21 cellular contexts compared by ENCODE assay signal in genomic region chr2:8329660-8330622, GRCh38.
DNase-seq lines count a peak whose midpoint lies in the region; ATAC-seq and TF ChIP-seq lines count a peak whose summit lies in the region.
"Had no signal": no experiment of that assay in that cellular context is flagged by ENCODE, and none has a peak within 500 bp of the region (broad histone marks: within the 10 kb centered on the region; RNA-seq: fewer than 3 reads in every experiment).

No MANE protein-coding gene starts in this region.

- no peaks in the 10 kb centered on the region for H3K79me2 ChIP-seq in GM23338 (replicated peaks; ENCODE audit: insufficient read depth)

- no peaks in the 10 kb centered on the region for H3K27me3 ChIP-seq in BLaER1
- no peaks in the 10 kb centered on the region for H3K27me3 ChIP-seq in GM23338 (ENCODE audit: insufficient read depth)
- no peaks in the 10 kb centered on the region for H3K27me3 ChIP-seq in right lobe of liver
- no peaks in the 10 kb centered on the region for H3K27me3 ChIP-seq in suprapubic skin
- H3K27me3 ChIP-seq: spleen, upper lobe of right lung had no signal

- no peaks in the 10 kb centered on the region for H4K20me1 ChIP-seq in BLaER1
- no peaks in the 10 kb centered on the region for H4K20me1 ChIP-seq in GM23338 (replicated peaks; ENCODE audit: insufficient read depth)

- no peaks in the 10 kb centered on the region for H3K36me3 Mint-ChIP-seq in GM23338 (ENCODE audit: low read depth)
- no peaks in the 10 kb centered on the region for H3K36me3 Mint-ChIP-seq in activated T-helper 17 cell treated with anti-CD3 and anti-CD28 coated beads, Interleukin-2, amount 50 U/mL, for 72 hours (ENCODE audit: low read depth)
- H3K36me3 Mint-ChIP-seq: IgD-negative memory B cell; stimulated activated naive B cell treated with anti-CD40 and anti-IgM and Interleukin-4, amounts not matched to agents 10 μg/mL and 1 μg/mL and 100 μg/mL, for 72 hours had no signal

- no peaks in the 10 kb centered on the region for H3F3A ChIP-seq in GM23338 (replicated peaks; ENCODE audit: low read depth)

- H3K36me3 ChIP-seq in BLaER1 (no peaks in the 10 kb centered on the region), GM23338 (ENCODE audit: insufficient read depth) (no peaks in the 10 kb centered on the region), right lobe of liver (no peaks in the 10 kb centered on the region), suprapubic skin (no peaks in the 10 kb centered on the region)
- H3K36me3 ChIP-seq: spleen, upper lobe of right lung had no signal

- peak overlapping the region; percentile 59; the same call in 1 of the 2 replicates for H2AFZ ChIP-seq in GM23338

- no peaks in the 10 kb centered on the region for H3K9me3 ChIP-seq in BLaER1
- H3K9me3 ChIP-seq in right lobe of liver, result no peaks in the 10 kb centered on the region
- H3K9me3 ChIP-seq in suprapubic skin, result no peaks in the 10 kb centered on the region
- H3K9me3 ChIP-seq: upper lobe of right lung had no signal

- 0 out of 2 replicates have a peak, but pooled peaks cover 8% of the 10 kb centered on the region for H3K9me2 ChIP-seq in GM23338 (ENCODE audit: insufficient read depth)

- H3K9ac ChIP-seq in BLaER1, result no peak overlapping the region

- no peaks in the 10 kb centered on the region for H3K27me3 Mint-ChIP-seq in GM23338 (ENCODE audit: insufficient read depth, low read depth, poor library complexity)
- no peaks in the 10 kb centered on the region for H3K27me3 Mint-ChIP-seq in activated T-helper 17 cell treated with anti-CD3 and anti-CD28 coated beads, Interleukin-2, amount 50 U/mL, for 72 hours
- H3K27me3 Mint-ChIP-seq: activated naive CD8-positive, alpha-beta T cell treated with anti-CD3 and anti-CD28 coated beads, Interleukin-2, amount 10 ng/mL, durations not matched to agents 7 days and 5 days; activated T-cell treated with anti-CD3 and anti-CD28 coated beads, Interleukin-2, amount 50 U/mL, for 24 hours had no signal

- TF ChIP-seq POLR2A in right lobe of liver (IDR thresholded peaks at IDR 0.05) (no peak), suprapubic skin (IDR thresholded peaks at IDR 0.05) (no peak)

- WGBS in right lobe of liver (ENCODE audit: insufficient coverage, low coverage, low lambda C conversion rate, missing lambda C conversion rate), result 29% methylated on average over 8 of the region's 17 CpGs
- WGBS in suprapubic skin, result 84% methylated on average over 17 of the region's 17 CpGs

- TF ChIP-seq CTCF in GM23338 (conservative IDR thresholded peaks at IDR 0.05; ENCODE audit: low read depth in 2 of 2), result peak in 1 of 2 experiments; percentile 27; a peak in 2 of 4 replicates
- TF ChIP-seq CTCF in right lobe of liver (IDR thresholded peaks at IDR 0.05), result peak in 1 of 4 donors; percentile 6
- no peak for TF ChIP-seq CTCF in suprapubic skin (IDR thresholded peaks at IDR 0.05)
- TF ChIP-seq CTCF in foreskin fibroblast (IDR thresholded peaks at IDR 0.05; ENCODE audit: low read depth, low read length), result no peak

- TF ChIP-seq EP300 in suprapubic skin (IDR thresholded peaks at IDR 0.05), result no peak

- no peak overlapping the region for H3K27ac Mint-ChIP-seq in GM23338
- peak overlapping the region; percentile 36 for H3K27ac Mint-ChIP-seq in activated T-helper 17 cell treated with anti-CD3 and anti-CD28 coated beads, Interleukin-2, amount 50 U/mL, for 72 hours
- H3K27ac Mint-ChIP-seq: activated naive CD8-positive, alpha-beta T cell treated with anti-CD3 and anti-CD28 coated beads, Interleukin-2, amount 10 ng/mL, durations not matched to agents 7 days and 5 days; activated T-cell treated with anti-CD3 and anti-CD28 coated beads, Interleukin-2, amount 50 U/mL, for 24 hours; stimulated activated naive B cell treated with anti-CD40 and anti-IgM and Interleukin-4, amounts not matched to agents 10 μg/mL and 1 μg/mL and 100 μg/mL, for 72 hours had no signal

- H3K4me1 Mint-ChIP-seq in GM23338, result peaks cover 12% of the 10 kb centered on the region; the same call in 2 of the 3 replicates
- peaks cover 24% of the 10 kb centered on the region for H3K4me1 Mint-ChIP-seq in activated T-helper 17 cell treated with anti-CD3 and anti-CD28 coated beads, Interleukin-2, amount 50 U/mL, for 72 hours

- no peak for DNase-seq in GM23338 (ENCODE audit: low spot score)
- DNase-seq in right lobe of liver, result peak in 2 of 3 donors; percentile 54 to 62
- DNase-seq in suprapubic skin (ENCODE audit: low spot score in 2 of 2), result no peak
- DNase-seq in foreskin fibroblast, result no peak
- DNase-seq in stimulated activated CD4-positive, alpha-beta T cell treated with anti-CD3 and anti-CD28 coated beads, Interleukin-12 subunit alpha, Interleukin-12 subunit beta, amount 100 ng/mL, for 4 hours, result no peak
- DNase-seq: activated naive CD8-positive, alpha-beta T cell treated with anti-CD3 and anti-CD28 coated beads, Interleukin-2, amount 10 ng/mL, durations not matched to agents 7 days and 5 days; activated T-cell treated with anti-CD3 and anti-CD28 coated beads, Interleukin-2, amount 50 U/mL, for 24 hours; DND-41; effector CD4-positive, alpha-beta T cell; left ventricle myocardium superior; MV-4-11; spleen; stimulated activated naive B cell treated with anti-CD40 and anti-IgM and Interleukin-4, amounts not matched to agents 10 μg/mL and 1 μg/mL and 100 μg/mL, for 72 hours; T-helper 9 cell; upper lobe of right lung had no signal

- no peak overlapping the region for H3K27ac ChIP-seq in BLaER1
- H3K27ac ChIP-seq in GM23338 (ENCODE audit: low read depth), result no peak overlapping the region
- peak overlapping the region in 1 of 3 donors; percentile 37 for H3K27ac ChIP-seq in right lobe of liver
- no peak overlapping the region for H3K27ac ChIP-seq in suprapubic skin
- H3K27ac ChIP-seq: C4-2B, upper lobe of right lung had no signal

- H3K4me3 Mint-ChIP-seq in GM23338, result no peak overlapping the region
- peak overlapping the region; percentile 12 for H3K4me3 Mint-ChIP-seq in activated T-helper 17 cell treated with anti-CD3 and anti-CD28 coated beads, Interleukin-2, amount 50 U/mL, for 72 hours
- H3K4me3 Mint-ChIP-seq: activated naive CD8-positive, alpha-beta T cell treated with anti-CD3 and anti-CD28 coated beads, Interleukin-2, amount 10 ng/mL, durations not matched to agents 7 days and 5 days; activated T-cell treated with anti-CD3 and anti-CD28 coated beads, Interleukin-2, amount 50 U/mL, for 24 hours; IgD-negative memory B cell; stimulated activated naive B cell treated with anti-CD40 and anti-IgM and Interleukin-4, amounts not matched to agents 10 μg/mL and 1 μg/mL and 100 μg/mL, for 72 hours had no signal

- intact Hi-C loops in right lobe of liver (cut with DNase I), result no loop called here

- H3K4me2 ChIP-seq in BLaER1 (peak overlapping the region; percentile 38), GM23338 (no peak overlapping the region)

- ATAC-seq in GM23338, result peak; percentile 43
- ATAC-seq in activated T-helper 17 cell treated with anti-CD3 and anti-CD28 coated beads, Interleukin-2, amount 50 U/mL, for 72 hours (replicated peaks), result no peak
- peak in 2 of 4 donors; percentile 5 to 55 for ATAC-seq in right lobe of liver
- no peak for ATAC-seq in HG02973 (IDR thresholded peaks at IDR 0.05; ENCODE audit: unreplicated experiment)
- ATAC-seq: left ventricle myocardium superior; Right ventricle myocardium inferior; stimulated activated naive B cell treated with anti-CD40 and anti-IgM and Interleukin-4, amounts not matched to agents 10 μg/mL and 1 μg/mL and 100 μg/mL, for 72 hours; upper lobe of right lung had no signal

- H3K9me3 Mint-ChIP-seq in GM23338, result peaks cover 4% of the 10 kb centered on the region; the same call in 2 of the 3 replicates
- H3K9me3 Mint-ChIP-seq in activated T-helper 17 cell treated with anti-CD3 and anti-CD28 coated beads, Interleukin-2, amount 50 U/mL, for 72 hours, result no peaks in the 10 kb centered on the region
- H3K9me3 Mint-ChIP-seq: activated T-cell treated with anti-CD3 and anti-CD28 coated beads, Interleukin-2, amount 50 U/mL, for 24 hours had no signal

- H3K4me3 ChIP-seq in BLaER1, result no peak overlapping the region
- no peak overlapping the region for H3K4me3 ChIP-seq in GM23338
- no peak overlapping the region for H3K4me3 ChIP-seq in right lobe of liver
- H3K4me3 ChIP-seq in suprapubic skin, result no peak overlapping the region
- H3K4me3 ChIP-seq in foreskin fibroblast (ENCODE audit: low read depth in 1 of 2, low read length in 2 of 2), result no peak overlapping the region
- H3K4me3 ChIP-seq: spleen, upper lobe of right lung had no signal

- H3K4me1 ChIP-seq in BLaER1 (peaks cover 43% of the 10 kb centered on the region), GM23338 (ENCODE audit: insufficient read depth) (no peaks in the 10 kb centered on the region), right lobe of liver (peaks cover 0 to 24% (median 7%) of the 10 kb centered on the region in 4 donors), suprapubic skin (peaks cover 2% of the 10 kb centered on the region)
- H3K4me1 ChIP-seq: upper lobe of right lung had no signal

TF ChIP-seq in GM23338, 12 proteins besides CTCF, POLR2A, EP300 and RAD21 (continues in another document):
- TF ChIP-seq POLR2AphosphoS5 (IDR thresholded peaks at IDR 0.05; ENCODE audit: low read depth), result no peak
- TF ChIP-seq CREB1 (CRISPR knock-in tag; IDR thresholded peaks at IDR 0.05; ENCODE audit: low read depth), result no peak
- no peak for TF ChIP-seq JUNB (IDR thresholded peaks at IDR 0.05; ENCODE audit: unreplicated experiment)
- TF ChIP-seq NANOG (IDR thresholded peaks at IDR 0.05; ENCODE audit: borderline replicate concordance), result no peak
- no peak for TF ChIP-seq EZH2 (IDR thresholded peaks at IDR 0.05; ENCODE audit: low read depth, unreplicated experiment)

Comparison
In these comparisons a context has a peak if more than half of its experiments do, and no peak if none do; other contexts are left out.
1. DNase-seq: peak in right lobe of liver (2 of 3); none in GM23338 (single experiment), suprapubic skin (0 of 2), foreskin fibroblast (0 of 2) and stimulated activated CD4-positive, alpha-beta T cell treated with anti-CD3 and anti-CD28 coated beads, Interleukin-12 subunit alpha, Interleukin-12 subunit beta, amount 100 ng/mL, for 4 hours (single experiment).